Comparison of ENCODE assay signal across 8 cellular contexts in genomic region chr17:5500247-5500803, GRCh38. TPM values are rescaled to one million over a fixed set of nuclear protein-coding genes. Genes with fewer than 3 reads are reported as not detected.
DNase-seq lines count a peak whose midpoint lies in the region; ATAC-seq and TF ChIP-seq lines count a peak whose summit lies in the region.

No MANE protein-coding gene starts in this region.

- ATAC-seq in naive B cell (ENCODE audit: low read depth in 2 of 2) (peak; percentile 17 to 22), body of pancreas (no peak)

- POLR2A ChIA-PET in CD4-positive, alpha-beta memory T cell (lab: Charles Lee; ENCODE audit: partially characterized antibody), result interaction anchor here (0.5 to 3.1 kb wide), 9 partner anchors 9 to 1864 kb away, joined by 3 to 50 read pairs (median 4); partner anchors contain the start of genes CTNS, DERL2, MIS12 and NLRP1

- CTCF ChIA-PET in CD4-positive, alpha-beta memory T cell (lab: Charles Lee; ENCODE audit: partially characterized antibody), result no interaction called here

- H3K36me3 Mint-ChIP-seq in CD4-positive, alpha-beta memory T cell, result peaks cover 11 to 20% of the 10 kb centered on the region in 2 donors
- peaks cover 59% of the 10 kb centered on the region for H3K36me3 Mint-ChIP-seq in dendritic cell treated with granulocyte-macrophage colony-stimulating factor and Interleukin-4, amounts not matched to agents 40 ng/mL and 50 ng/mL, for 4 days (ENCODE audit: low read depth)
- peaks cover 0 to 11% of the 10 kb centered on the region in 2 donors for H3K36me3 Mint-ChIP-seq in naive B cell

- H3K27me3 Mint-ChIP-seq in CD4-positive, alpha-beta memory T cell, result no peaks in the 10 kb centered on the region
- peaks cover 15% of the 10 kb centered on the region for H3K27me3 Mint-ChIP-seq in dendritic cell treated with granulocyte-macrophage colony-stimulating factor and Interleukin-4, amounts not matched to agents 40 ng/mL and 50 ng/mL, for 4 days
- H3K27me3 Mint-ChIP-seq in naive B cell, result peaks cover 0 to 6% (median 0%) of the 10 kb centered on the region in 3 donors

- H3K36me3 ChIP-seq in CD4-positive, alpha-beta memory T cell (ENCODE audit: insufficient read depth, low read length), result peaks cover 4% of the 10 kb centered on the region
- H3K36me3 ChIP-seq in MM.1S (replicated peaks; ENCODE audit: insufficient read depth, low read length), result no peaks in the 10 kb centered on the region
- no peaks in the 10 kb centered on the region for H3K36me3 ChIP-seq in body of pancreas (replicated peaks in 1 of 2; ENCODE audit: insufficient read depth in 1 of 2, low read depth in 2 of 2)

- no peaks in the 10 kb centered on the region for H3K9me3 ChIP-seq in CD4-positive, alpha-beta memory T cell (ENCODE audit: control insufficient read depth in 1 of 2, low read length in 2 of 2)
- H3K9me3 ChIP-seq in MM.1S (replicated peaks; ENCODE audit: insufficient read depth, low read length), result no peaks in the 10 kb centered on the region
- no peaks in the 10 kb centered on the region for H3K9me3 ChIP-seq in body of pancreas

- peak overlapping the region in 1 of 2 donors; percentile 55 for H3K4me3 ChIP-seq in CD4-positive, alpha-beta memory T cell (ENCODE audit: low read length in 2 of 2)
- H3K4me3 ChIP-seq in MM.1S (ENCODE audit: low read length) (peak overlapping the region; percentile 53; the same call in 1 of the 2 replicates), body of pancreas (no peak overlapping the region)

- H3K9ac ChIP-seq in MM.1S (ENCODE audit: low read length), result no peak overlapping the region

- H3K27me3 ChIP-seq in CD4-positive, alpha-beta memory T cell (ENCODE audit: insufficient read depth, low read length), result no peaks in the 10 kb centered on the region
- H3K27me3 ChIP-seq in MM.1S (replicated peaks; ENCODE audit: insufficient read depth, low read length) (no peaks in the 10 kb centered on the region), body of pancreas (peaks cover 0 to 10% of the 10 kb centered on the region in 2 donors)

- DNase-seq in CD4-positive, alpha-beta memory T cell, result peak in 4 of 5 donors; percentile 5 to 23 (median 14)
- DNase-seq in MM.1S (no peak), naive B cell (peak; percentile 1), body of pancreas (no peak), UCSD-AML1 (lab: John Stamatoyannopoulos, UW; ENCODE audit: unreplicated experiment) (no peak), epidermal melanocyte (ENCODE audit: insufficient read length, low spot score) (no peak)
- no peak for DNase-seq in stimulated activated naive CD4-positive, alpha-beta T cell treated with Interleukin-2 at 50 U/mL for 16 hours (lab: John Stamatoyannopoulos, UW)

- 0 out of 2 replicates have a peak overlapping the region, but pooled peaks have one; percentile 48 for H2AFZ ChIP-seq in MM.1S (ENCODE audit: low read length)

- H3K4me1 Mint-ChIP-seq in CD4-positive, alpha-beta memory T cell, result peaks cover 10 to 30% (median 20%) of the 10 kb centered on the region in 4 donors
- peaks cover 4% of the 10 kb centered on the region for H3K4me1 Mint-ChIP-seq in dendritic cell treated with granulocyte-macrophage colony-stimulating factor and Interleukin-4, amounts not matched to agents 40 ng/mL and 50 ng/mL, for 4 days (ENCODE audit: low read depth)
- H3K4me1 Mint-ChIP-seq in naive B cell, result peaks cover 17 to 29% (median 25%) of the 10 kb centered on the region in 3 donors

- H3K4me3 Mint-ChIP-seq in CD4-positive, alpha-beta memory T cell, result peak overlapping the region; percentile 87 to 98 (median 94)
- H3K4me3 Mint-ChIP-seq in dendritic cell treated with granulocyte-macrophage colony-stimulating factor and Interleukin-4, amounts not matched to agents 40 ng/mL and 50 ng/mL, for 4 days, result peak overlapping the region; percentile 34
- peak overlapping the region; percentile 80 to 97 (median 94) for H3K4me3 Mint-ChIP-seq in naive B cell

- WGBS in body of pancreas, 2 donors, result 1% methylated on average over 23 to 38 of the region's 38 CpGs

- H4K20me1 ChIP-seq in MM.1S (ENCODE audit: insufficient read depth, low read length), result no peaks in the 10 kb centered on the region

- 0 out of 2 replicates have a peak, but pooled peaks cover 7% of the 10 kb centered on the region for H3F3A ChIP-seq in MM.1S (ENCODE audit: insufficient read depth, low read length)

- H3K4me1 ChIP-seq in CD4-positive, alpha-beta memory T cell (ENCODE audit: insufficient read depth, low read length), result peaks cover 12% of the 10 kb centered on the region
- 0 out of 2 replicates have a peak, but pooled peaks cover 5% of the 10 kb centered on the region for H3K4me1 ChIP-seq in MM.1S (ENCODE audit: low read length)
- H3K4me1 ChIP-seq in body of pancreas, result peaks cover 17% of the 10 kb centered on the region

- no peaks in the 10 kb centered on the region for H3K79me2 ChIP-seq in MM.1S (ENCODE audit: low read length)

- H3K27ac ChIP-seq in CD4-positive, alpha-beta memory T cell (ENCODE audit: low read depth, low read length), result peak overlapping the region; percentile 55
- H3K27ac ChIP-seq in MM.1S (ENCODE audit: low read length) (no peak overlapping the region), body of pancreas (no peak overlapping the region)

- no peaks in the 10 kb centered on the region for H3K9me2 ChIP-seq in MM.1S (replicated peaks; ENCODE audit: insufficient read depth, low read length)

- H3K9me3 Mint-ChIP-seq in CD4-positive, alpha-beta memory T cell, result peaks cover 0 to 4% (median 0%) of the 10 kb centered on the region in 8 donors
- H3K9me3 Mint-ChIP-seq in dendritic cell treated with granulocyte-macrophage colony-stimulating factor and Interleukin-4, amounts not matched to agents 40 ng/mL and 50 ng/mL, for 4 days, result no peaks in the 10 kb centered on the region
- H3K9me3 Mint-ChIP-seq in naive B cell, result no peaks in the 10 kb centered on the region

- intact Hi-C loops in CD4-positive, alpha-beta memory T cell (cut with micrococcal nuclease), result no loop called here
- intact Hi-C loops in dendritic cell treated with granulocyte-macrophage colony-stimulating factor and Interleukin-4, amounts not matched to agents 40 ng/mL and 50 ng/mL, for 4 days (cut with micrococcal nuclease), result no loop called here
- intact Hi-C loops in body of pancreas (cut with DNase I), result no loop called here

- TF ChIP-seq CTCF in MM.1S (IDR thresholded peaks at IDR 0.05; ENCODE audit: low read length) (no peak), body of pancreas (IDR thresholded peaks at IDR 0.05) (no peak)

- no peak for TF ChIP-seq POLR2A in body of pancreas (IDR thresholded peaks at IDR 0.05)

- H3K4me2 ChIP-seq in MM.1S (ENCODE audit: low read depth, low read length), result peak overlapping the region; percentile 81

- H3K27ac Mint-ChIP-seq in CD4-positive, alpha-beta memory T cell, result peak overlapping the region; percentile 77 to 97 (median 95)
- H3K27ac Mint-ChIP-seq in dendritic cell treated with granulocyte-macrophage colony-stimulating factor and Interleukin-4, amounts not matched to agents 40 ng/mL and 50 ng/mL, for 4 days, result no peak overlapping the region
- peak overlapping the region in 5 of 6 donors; percentile 74 to 95 (median 84) for H3K27ac Mint-ChIP-seq in naive B cell

RNA-seq across cellular contexts. Expression of gene MIS12, which starts 14.0 kb away (rescaled TPM):
- total RNA-seq in CD4-positive, alpha-beta memory T cell, result 10 to 100 TPM; 42.2 to 45.0 TPM
- 10 to 100 TPM; 19.6 to 21.8 TPM for polyA plus RNA-seq in CD4-positive, alpha-beta memory T cell
- 10 to 100 TPM; 12.2 to 34.3 (median 26.8) TPM for polyA plus RNA-seq in naive B cell (ENCODE audit: low read depth in 6 of 6)
- total RNA-seq in body of pancreas, result 1 to 10 TPM; 7.9 to 8.6 TPM

RNA-seq across cellular contexts. Expression of gene DERL2, which starts 14.3 kb away (rescaled TPM):
- total RNA-seq in CD4-positive, alpha-beta memory T cell, result 10 to 100 TPM; 85.0 to 86.2 TPM
- 10 to 100 TPM; 66.2 to 95.9 TPM for polyA plus RNA-seq in CD4-positive, alpha-beta memory T cell
- 10 to 100 TPM; 59.7 to 96.5 (median 69.5) TPM for polyA plus RNA-seq in naive B cell (ENCODE audit: low read depth in 6 of 6)
- total RNA-seq in body of pancreas, result 10 to 100 TPM; 25.4 to 42.5 TPM

RNA-seq across cellular contexts. Expression of gene DHX33, which starts 31.5 kb away (rescaled TPM):
- total RNA-seq in CD4-positive, alpha-beta memory T cell, result 10 to 100 TPM; 10.5 to 11.5 TPM
- polyA plus RNA-seq in CD4-positive, alpha-beta memory T cell, result under 1 TPM; 0.59 to 0.70 TPM
- 1 to 10 TPM in 3 of 6 donors, under 1 TPM in 3; 0.19 to 1.9 (median 1.1) TPM for polyA plus RNA-seq in naive B cell (ENCODE audit: low read depth in 6 of 6)
- total RNA-seq in body of pancreas, result 10 to 100 TPM in 1 of 2 donors, 1 to 10 TPM in 1; 6.5 to 10.9 TPM

Comparison
In these comparisons a context has a peak if more than half of its experiments do, and no peak if none do; other contexts are left out.
1. DNase-seq: peak in CD4-positive, alpha-beta memory T cell (4 of 5) and naive B cell (single experiment); none in MM.1S (single experiment), body of pancreas (0 of 4), UCSD-AML1 (single experiment), stimulated activated naive CD4-positive, alpha-beta T cell treated with Interleukin-2 at 50 U/mL for 16 hours (single experiment) and epidermal melanocyte (single experiment).
2. H3K4me3 Mint-ChIP-seq: peak in every context shown above with its lines; median percentile 94 in CD4-positive, alpha-beta memory T cell; 94 in naive B cell; 34 in dendritic cell treated with granulocyte-macrophage colony-stimulating factor and Interleukin-4, amounts not matched to agents 40 ng/mL and 50 ng/mL, for 4 days.
3. RNA of gene MIS12, which starts 14.0 kb away (total RNA-seq): 42.2 to 45.0 TPM in CD4-positive, alpha-beta memory T cell; 7.9 to 8.6 TPM in body of pancreas; every median in the first group is over 4 times any median in the second.